ENCODE assay signal across 1 cellular context in genomic region chr2:157901325-157901724, GRCh38.
TF ChIP-seq lines count a peak whose summit lies in the region.

No MANE protein-coding gene starts in this region.

TF ChIP-seq in GM12878, 131 proteins besides CTCF, POLR2A, EP300 and RAD21 (continued from another document):
- TF ChIP-seq, protein P1, sequence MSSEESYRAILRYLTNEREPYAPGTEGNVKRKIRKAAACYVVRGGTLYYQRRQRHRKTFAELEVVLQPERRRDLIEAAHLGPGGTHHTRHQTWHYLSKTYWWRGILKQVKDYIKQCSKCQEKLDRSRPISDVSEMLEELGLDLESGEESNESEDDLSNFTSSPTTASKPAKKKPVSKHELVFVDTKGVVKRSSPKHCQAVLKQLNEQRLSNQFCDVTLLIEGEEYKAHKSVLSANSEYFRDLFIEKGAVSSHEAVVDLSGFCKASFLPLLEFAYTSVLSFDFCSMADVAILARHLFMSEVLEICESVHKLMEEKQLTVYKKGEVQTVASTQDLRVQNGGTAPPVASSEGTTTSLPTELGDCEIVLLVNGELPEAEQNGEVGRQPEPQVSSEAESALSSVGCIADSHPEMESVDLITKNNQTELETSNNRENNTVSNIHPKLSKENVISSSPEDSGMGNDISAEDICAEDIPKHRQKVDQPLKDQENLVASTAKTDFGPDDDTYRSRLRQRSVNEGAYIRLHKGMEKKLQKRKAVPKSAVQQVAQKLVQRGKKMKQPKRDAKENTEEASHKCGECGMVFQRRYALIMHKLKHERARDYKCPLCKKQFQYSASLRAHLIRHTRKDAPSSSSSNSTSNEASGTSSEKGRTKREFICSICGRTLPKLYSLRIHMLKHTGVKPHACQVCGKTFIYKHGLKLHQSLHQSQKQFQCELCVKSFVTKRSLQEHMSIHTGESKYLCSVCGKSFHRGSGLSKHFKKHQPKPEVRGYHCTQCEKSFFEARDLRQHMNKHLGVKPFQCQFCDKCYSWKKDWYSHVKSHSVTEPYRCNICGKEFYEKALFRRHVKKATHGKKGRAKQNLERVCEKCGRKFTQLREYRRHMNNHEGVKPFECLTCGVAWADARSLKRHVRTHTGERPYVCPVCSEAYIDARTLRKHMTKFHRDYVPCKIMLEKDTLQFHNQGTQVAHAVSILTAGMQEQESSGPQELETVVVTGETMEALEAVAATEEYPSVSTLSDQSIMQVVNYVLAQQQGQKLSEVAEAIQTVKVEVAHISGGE (CRISPR knock-in tag; IDR thresholded peaks at IDR 0.05): no peak
- TF ChIP-seq JUNB (IDR thresholded peaks at IDR 0.05): no peak
- no peak for TF ChIP-seq HDAC2 (IDR thresholded peaks at IDR 0.05)
- no peak for TF ChIP-seq RAD51 (IDR thresholded peaks at IDR 0.05)
- TF ChIP-seq FOS (IDR thresholded peaks at IDR 0.05; ENCODE audit: borderline replicate concordance, extremely low read depth, insufficient read length): no peak
- no peak for TF ChIP-seq EED (IDR thresholded peaks at IDR 0.05; ENCODE audit: low read depth)
- no peak for TF ChIP-seq FOXK2 (IDR thresholded peaks at IDR 0.05)
